In the genomic region with DNA sequence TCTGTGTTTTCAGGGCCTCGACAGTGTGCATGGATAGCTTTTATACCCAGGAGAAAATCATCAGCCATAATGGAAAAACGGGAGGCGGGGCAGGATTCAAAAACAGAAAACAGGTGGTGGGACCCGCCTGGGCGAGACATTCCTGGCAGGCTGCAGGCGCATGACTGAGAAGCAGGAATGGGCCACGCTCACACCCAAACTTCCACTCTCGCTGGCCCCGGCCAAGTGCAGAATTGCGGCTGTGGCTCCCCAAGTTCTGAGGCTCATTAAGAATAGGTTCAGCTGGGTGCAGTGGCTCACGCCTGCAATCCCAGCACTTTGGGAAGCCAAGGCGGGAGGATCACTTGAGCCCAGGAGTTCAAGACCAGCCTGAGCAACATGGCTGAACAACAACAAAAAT, we compare ENCODE assay signal across 31 cellular contexts.
"Had no signal": no experiment of that assay in that cellular context is flagged by ENCODE, and none has a peak within 500 bp of the region (broad histone marks: within the 10 kb centered on the region; RNA-seq: fewer than 3 reads in every experiment).

No MANE protein-coding gene starts in this region.

- H3K27ac Mint-ChIP-seq: activated CD4-positive, alpha-beta T cell treated with anti-CD3 and anti-CD28 coated beads, Interleukin-2, amount 10 ng/mL, durations not matched to agents 24 days and 14 days; activated CD8-positive, alpha-beta T cell treated with anti-CD3 and anti-CD28 coated beads for 36 hours; activated naive CD4-positive, alpha-beta T cell treated with anti-CD3 and anti-CD28 coated beads, Interleukin-2, amount 50 U/mL, for 24 hours; activated naive CD8-positive, alpha-beta T cell treated with anti-CD3 and anti-CD28 coated beads, Interleukin-2, amount 10 ng/mL, durations not matched to agents 7 days and 5 days; activated T-cell treated with anti-CD3 and anti-CD28 coated beads, Interleukin-2, amount 50 U/mL, for 24 hours; activated T-helper 2 cell treated with anti-CD3 and anti-CD28 coated beads, Interferon-gamma antibody, Interleukin-2, Interleukin-4, amounts not matched to agents 10 μg/mL and 5 μg/mL and 100 μg/mL, durations not matched to agents 14 hours and 24 hours and 36 hours; T-helper 1 cell treated with Interleukin-12 subunit alpha and Interleukin-12 subunit beta and Interleukin-4 antibody, amounts not matched to agents 30 μg/mL and 1 μg/mL, for 36 hours; T-helper 2 cell treated with Interferon-gamma antibody and Interleukin-4, amounts not matched to agents 5 μg/mL and 100 μg/mL, for 36 hours had no signal

- H3K27me3 Mint-ChIP-seq: activated CD4-positive, alpha-beta T cell treated with anti-CD3 and anti-CD28 coated beads, Interleukin-2, amount 10 ng/mL, durations not matched to agents 24 days and 14 days; activated CD8-positive, alpha-beta T cell treated with anti-CD3 and anti-CD28 coated beads for 36 hours; activated naive CD4-positive, alpha-beta T cell treated with anti-CD3 and anti-CD28 coated beads, Interleukin-2, amount 50 U/mL, for 24 hours; activated naive CD8-positive, alpha-beta T cell treated with anti-CD3 and anti-CD28 coated beads, Interleukin-2, amount 10 ng/mL, durations not matched to agents 7 days and 5 days had no signal

- H3K4me1 ChIP-seq: ascending aorta, SJSA1 had no signal

- H3K27ac ChIP-seq: ascending aorta, cardiac muscle cell, SJSA1 had no signal

- H3K36me3 Mint-ChIP-seq: activated naive CD8-positive, alpha-beta T cell treated with anti-CD3 and anti-CD28 coated beads, Interleukin-2, amount 10 ng/mL, durations not matched to agents 7 days and 5 days had no signal

- DNase-seq: activated CD4-positive, alpha-beta T cell treated with anti-CD3 and anti-CD28 coated beads, Interleukin-2, amount 10 ng/mL, durations not matched to agents 24 days and 14 days; activated CD4-positive, alpha-beta T cell treated with anti-CD3 and anti-CD28 coated beads, Interleukin-2, amount 50 U/mL, for 4 hours; activated CD8-positive, alpha-beta T cell treated with anti-CD3 and anti-CD28 coated beads for 36 hours; activated gamma-delta T cell; activated naive CD4-positive, alpha-beta T cell treated with Interleukin-2 at 50 U/mL for 16 hours; activated naive CD8-positive, alpha-beta T cell treated with anti-CD3 and anti-CD28 coated beads, Interleukin-2, amount 10 ng/mL, durations not matched to agents 7 days and 5 days; activated T-cell treated with anti-CD3 and anti-CD28 coated beads, Interleukin-2, amount 50 U/mL, for 24 hours; amygdala; Kasumi-1; KG1; MM.1S; MV-4-11; NCI-H1092; NCI-H146; NCI-H187; NCI-H2029 treated with DMSO at 0.1 percent for 48 hours; NCI-H2107; NCI-H226; NCI-H446 treated with DMSO at 0.1 percent for 48 hours; NCI-H524 treated with DMSO at 0.1 percent for 48 hours; SHP77 treated with DMSO at 0.1 percent for 48 hours; SK-N-SH had no signal

- H3K27me3 ChIP-seq: ascending aorta, cardiac muscle cell, SJSA1 had no signal

- H3K4me3 Mint-ChIP-seq: activated CD4-positive, alpha-beta T cell treated with anti-CD3 and anti-CD28 coated beads, Interleukin-2, amount 10 ng/mL, durations not matched to agents 24 days and 14 days; activated CD8-positive, alpha-beta T cell treated with anti-CD3 and anti-CD28 coated beads for 36 hours; activated naive CD4-positive, alpha-beta T cell treated with anti-CD3 and anti-CD28 coated beads, Interleukin-2, amount 50 U/mL, for 24 hours; activated naive CD8-positive, alpha-beta T cell treated with anti-CD3 and anti-CD28 coated beads, Interleukin-2, amount 10 ng/mL, durations not matched to agents 7 days and 5 days; activated T-cell treated with anti-CD3 and anti-CD28 coated beads, Interleukin-2, amount 50 U/mL, for 24 hours; central memory CD8-positive, alpha-beta T cell; T-helper 1 cell treated with Interleukin-12 subunit alpha and Interleukin-12 subunit beta and Interleukin-4 antibody, amounts not matched to agents 30 μg/mL and 1 μg/mL, for 36 hours; T-helper 2 cell treated with Interferon-gamma antibody and Interleukin-4, amounts not matched to agents 5 μg/mL and 100 μg/mL, for 36 hours had no signal

- H3K4me1 Mint-ChIP-seq: activated CD4-positive, alpha-beta T cell treated with anti-CD3 and anti-CD28 coated beads, Interleukin-2, amount 10 ng/mL, durations not matched to agents 24 days and 14 days; activated naive CD4-positive, alpha-beta T cell treated with anti-CD3 and anti-CD28 coated beads, Interleukin-2, amount 50 U/mL, for 24 hours; activated naive CD8-positive, alpha-beta T cell treated with anti-CD3 and anti-CD28 coated beads, Interleukin-2, amount 10 ng/mL, durations not matched to agents 7 days and 5 days; central memory CD8-positive, alpha-beta T cell had no signal

- ATAC-seq: activated CD8-positive, alpha-beta T cell treated with anti-CD3 and anti-CD28 coated beads for 36 hours; Panc1 had no signal

- H3K36me3 ChIP-seq: ascending aorta, cardiac muscle cell, SJSA1 had no signal

- H3K9ac ChIP-seq: SK-N-SH had no signal

- H3K4me3 ChIP-seq: ascending aorta, cardiac muscle cell, SJSA1 had no signal

- H3K9me3 Mint-ChIP-seq: activated naive CD4-positive, alpha-beta T cell treated with anti-CD3 and anti-CD28 coated beads, Interleukin-2, amount 50 U/mL, for 24 hours; activated T-cell treated with anti-CD3 and anti-CD28 coated beads, Interleukin-2, amount 50 U/mL, for 24 hours; activated T-helper 2 cell treated with anti-CD3 and anti-CD28 coated beads, Interferon-gamma antibody, Interleukin-2, Interleukin-4, amounts not matched to agents 10 μg/mL and 5 μg/mL and 100 μg/mL, durations not matched to agents 14 hours and 24 hours and 36 hours; central memory CD8-positive, alpha-beta T cell had no signal

- H3K9me3 ChIP-seq: ascending aorta, SK-N-SH had no signal

- H3K4me2 ChIP-seq: SK-N-SH had no signal
